In the genomic region with DNA sequence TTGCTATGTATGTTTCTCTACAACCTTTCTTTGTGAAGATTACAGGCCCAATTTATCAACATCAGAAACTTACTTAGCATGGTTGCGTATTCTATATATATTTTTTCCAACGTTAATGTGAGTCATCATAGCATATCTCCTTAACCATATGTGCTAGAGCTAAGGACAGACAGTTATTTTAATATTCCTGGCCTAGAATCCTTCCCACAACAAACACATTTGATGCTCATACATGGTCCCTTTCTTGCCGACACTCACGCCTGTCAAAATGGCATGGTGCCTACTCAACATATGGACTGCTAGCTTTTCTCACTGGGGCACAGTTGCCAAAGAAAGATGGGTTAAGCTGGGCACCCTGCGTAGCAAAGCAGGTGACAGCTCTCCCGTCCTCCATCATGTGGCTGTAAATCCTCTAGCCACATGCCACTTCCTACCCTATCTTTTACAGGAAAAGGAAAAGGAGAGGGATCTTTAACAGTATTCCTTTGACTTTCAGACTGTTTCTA, we compare ENCODE assay signal across 1 cellular context.
TF ChIP-seq lines count a peak whose summit lies in the region.

No MANE protein-coding gene starts in this region.

TF ChIP-seq in HepG2, 621 proteins besides CTCF, POLR2A, EP300 and RAD21 (continued from another document):
- TF ChIP-seq ARID4A (CRISPR knock-in tag; IDR thresholded peaks at IDR 0.05; ENCODE audit: borderline replicate concordance) (no peak), ZNF225 (CRISPR knock-in tag; IDR thresholded peaks at IDR 0.05) (no peak), RFXAP (CRISPR knock-in tag; IDR thresholded peaks at IDR 0.05; ENCODE audit: borderline replicate concordance) (no peak)
